Comparison of ENCODE assay signal across 26 cellular contexts in genomic region chr1:247491328-247491727, GRCh38. TPM values are rescaled to one million over a fixed set of nuclear protein-coding genes. Genes with fewer than 3 reads are reported as not detected.
A peak's percentile ranks its signal among the peaks of the same experiment; 100 is the strongest.
DNase-seq lines count a peak whose midpoint lies in the region; ATAC-seq, FAIRE-seq and TF ChIP-seq lines count a peak whose summit lies in the region.
"Had no signal": no experiment of that assay in that cellular context is flagged by ENCODE, and none has a peak within 500 bp of the region (broad histone marks: within the 10 kb centered on the region; RNA-seq: fewer than 3 reads in every experiment).

No MANE protein-coding gene starts in this region.

- H3K9me3 Mint-ChIP-seq in activated CD8-positive, alpha-beta T cell treated with anti-CD3 and anti-CD28 coated beads for 36 hours, result no peaks in the 10 kb centered on the region
- no peaks in the 10 kb centered on the region for H3K9me3 Mint-ChIP-seq in activated CD8-positive, alpha-beta T cell treated with anti-CD3 and anti-CD28 coated beads, Interleukin-2, amount 10 ng/mL, durations not matched to agents 7 days and 5 days (ENCODE audit: insufficient read depth)
- H3K9me3 Mint-ChIP-seq in H9, result no peaks in the 10 kb centered on the region
- H3K9me3 Mint-ChIP-seq: CD4-positive, alpha-beta T cell; CD8-positive, alpha-beta memory T cell had no signal

- H3K14ac ChIP-seq in trophoblast cell (ENCODE audit: low read length) (no peak overlapping the region), H9 (ENCODE audit: insufficient read depth, low read length) (no peak overlapping the region)

- no peak overlapping the region for H3K4me2 ChIP-seq in trophoblast cell (ENCODE audit: low read length)
- no peak overlapping the region for H3K4me2 ChIP-seq in H9 (ENCODE audit: insufficient read depth, insufficient read length, low read length)
- H3K4me2 ChIP-seq: A549; BLaER1 treated with 17β-estradiol and CSF1 and Interleukin-3, amounts not matched to agents 10 nM and 100 nM had no signal

- H3K56ac ChIP-seq in H9 (ENCODE audit: insufficient read length, low read depth, low read length), result no peak overlapping the region

- ATAC-seq in activated CD8-positive, alpha-beta T cell treated with anti-CD3 and anti-CD28 coated beads for 36 hours, result no peak
- no peak for ATAC-seq in activated CD8-positive, alpha-beta T cell treated with anti-CD3 and anti-CD28 coated beads, Interleukin-2, amount 10 ng/mL, durations not matched to agents 7 days and 5 days
- no peak for ATAC-seq in right cardiac atrium
- ATAC-seq: A549, GM12878, HCT116 had no signal

- no peaks in the 10 kb centered on the region for H3K4me1 Mint-ChIP-seq in activated CD8-positive, alpha-beta T cell treated with anti-CD3 and anti-CD28 coated beads for 36 hours (ENCODE audit: low read depth)
- H3K4me1 Mint-ChIP-seq in activated CD8-positive, alpha-beta T cell treated with anti-CD3 and anti-CD28 coated beads, Interleukin-2, amount 10 ng/mL, durations not matched to agents 7 days and 5 days (ENCODE audit: low read depth), result no peaks in the 10 kb centered on the region
- H3K4me1 Mint-ChIP-seq in H9, result peaks cover 0 to 10% of the 10 kb centered on the region in 2 experiments; a peak in 1 of 4 replicates
- H3K4me1 Mint-ChIP-seq: CD8-positive, alpha-beta memory T cell had no signal

- H3K36me3 ChIP-seq in kidney (ENCODE audit: control insufficient read depth in 1 of 2, insufficient read depth in 2 of 2, low read length in 2 of 2) (no peaks in the 10 kb centered on the region), trophoblast cell (ENCODE audit: control insufficient read depth in 1 of 2, insufficient read depth in 2 of 2, low read length in 2 of 2) (no peaks in the 10 kb centered on the region)
- H3K36me3 ChIP-seq: BE2C; BLaER1 treated with 17β-estradiol and CSF1 and Interleukin-3, amounts not matched to agents 10 nM and 100 nM had no signal

- H3K23me2 ChIP-seq in H9 (ENCODE audit: insufficient read length, low read depth, low read length, poor library complexity, severe bottlenecking), result no peaks in the 10 kb centered on the region

- H3K79me1 ChIP-seq in trophoblast cell (ENCODE audit: low read length) (peaks cover 3% of the 10 kb centered on the region), H9 (ENCODE audit: insufficient read depth, low read depth, low read length, poor library complexity, severe bottlenecking) (no peaks in the 10 kb centered on the region)

- H2BK12ac ChIP-seq in trophoblast cell (ENCODE audit: low read length) (peak overlapping the region; percentile 19), H9 (ENCODE audit: insufficient read length, low read depth, low read length) (no peak overlapping the region)

- no peak overlapping the region for H3K27ac ChIP-seq in kidney (ENCODE audit: low read depth in 2 of 2, low read length in 2 of 2)
- H3K27ac ChIP-seq in trophoblast cell (ENCODE audit: low read depth, low read length), result no peak overlapping the region
- no peak overlapping the region for H3K27ac ChIP-seq in H9 (ENCODE audit: insufficient read length, low read depth, low read length)
- H3K27ac ChIP-seq in right cardiac atrium (ENCODE audit: low read length), result no peak overlapping the region
- H3K27ac ChIP-seq: A549; BLaER1 treated with 17β-estradiol and CSF1 and Interleukin-3, amounts not matched to agents 10 nM and 100 nM had no signal

- H3K4me1 ChIP-seq in kidney (ENCODE audit: control insufficient read depth in 1 of 2, insufficient read depth in 1 of 2, low read depth in 1 of 2, low read length in 2 of 2) (no peaks in the 10 kb centered on the region), trophoblast cell (ENCODE audit: control insufficient read depth in 1 of 2, insufficient read depth in 2 of 2, low read length in 2 of 2) (no peaks in the 10 kb centered on the region), H9 (ENCODE audit: insufficient read depth, low read length) (no peaks in the 10 kb centered on the region), right cardiac atrium (ENCODE audit: control insufficient read depth, insufficient read depth, low read length) (no peaks in the 10 kb centered on the region)
- H3K4me1 ChIP-seq: A549, BE2C had no signal

- intact Hi-C loops in activated CD8-positive, alpha-beta T cell treated with anti-CD3 and anti-CD28 coated beads for 36 hours (cut with micrococcal nuclease), result no loop called here
- intact Hi-C loops in kidney (cut with DNase I), result no loop called here
- intact Hi-C loops in right cardiac atrium (cut with DNase I), result no loop called here

- H4K12ac ChIP-seq in trophoblast cell (ENCODE audit: low read depth, low read length), result no peak overlapping the region

- H3K18ac ChIP-seq in trophoblast cell (ENCODE audit: low read length) (no peak overlapping the region), H9 (ENCODE audit: insufficient read length, low read depth, low read length) (no peak overlapping the region)

- H2BK20ac ChIP-seq in H9 (ENCODE audit: low read depth, low read length, poor library complexity, severe bottlenecking), result no peak overlapping the region

- H4K91ac ChIP-seq in trophoblast cell (ENCODE audit: low read depth, low read length), result no peak overlapping the region
- no peak overlapping the region for H4K91ac ChIP-seq in H9 (ENCODE audit: insufficient read length, low read depth, low read length)

- H4K5ac ChIP-seq in H9 (ENCODE audit: insufficient read length, low read depth, low read length), result no peak overlapping the region

- DNase-seq in activated CD8-positive, alpha-beta T cell treated with anti-CD3 and anti-CD28 coated beads for 36 hours, result peak; percentile 2
- no peak for DNase-seq in activated CD8-positive, alpha-beta T cell treated with anti-CD3 and anti-CD28 coated beads, Interleukin-2, amount 10 ng/mL, durations not matched to agents 7 days and 5 days
- DNase-seq in kidney, result peak; percentile 59
- peak in 1 of 2 donors; percentile 39 for DNase-seq in trophoblast cell
- no peak for DNase-seq in H9
- DNase-seq in right cardiac atrium, result no peak
- no peak for DNase-seq in SHP77 treated with DMSO at 0.1 percent for 48 hours (lab: John Stamatoyannopoulos, UW)
- DNase-seq: 8988T; ACHN; AML-193; BE2C; Calu3; CD4-positive, alpha-beta T cell; CD8-positive, alpha-beta memory T cell; COR-L47; DMS79; EL; GDM1; GOT3; H7 had no signal

- H3K4ac ChIP-seq in trophoblast cell (ENCODE audit: low read depth, low read length) (no peak overlapping the region), H9 (ENCODE audit: low read depth, low read length) (no peak overlapping the region)

- no peaks in the 10 kb centered on the region for H3K36me3 Mint-ChIP-seq in activated CD8-positive, alpha-beta T cell treated with anti-CD3 and anti-CD28 coated beads for 36 hours (ENCODE audit: low read depth)
- H3K36me3 Mint-ChIP-seq in activated CD8-positive, alpha-beta T cell treated with anti-CD3 and anti-CD28 coated beads, Interleukin-2, amount 10 ng/mL, durations not matched to agents 7 days and 5 days (ENCODE audit: low read depth), result no peaks in the 10 kb centered on the region
- H3K36me3 Mint-ChIP-seq in H9 (ENCODE audit: insufficient read depth in 1 of 3, low read depth in 3 of 3), result no peaks in the 10 kb centered on the region
- H3K36me3 Mint-ChIP-seq: CD14-positive monocyte; CD8-positive, alpha-beta memory T cell had no signal

- POLR2A ChIA-PET in activated CD8-positive, alpha-beta T cell treated with anti-CD3 and anti-CD28 coated beads for 36 hours (lab: Charles Lee), result no interaction called here
- POLR2A ChIA-PET in activated CD8-positive, alpha-beta T cell treated with anti-CD3 and anti-CD28 coated beads, Interleukin-2, amount 10 ng/mL, durations not matched to agents 7 days and 5 days (lab: Charles Lee), result no interaction called here

- H3K4me3 ChIP-seq in kidney (ENCODE audit: low read length in 2 of 2) (no peak overlapping the region), trophoblast cell (ENCODE audit: low read depth, low read length) (no peak overlapping the region), right cardiac atrium (ENCODE audit: low read length) (no peak overlapping the region)
- H3K4me3 ChIP-seq: A549; BLaER1 treated with 17β-estradiol and CSF1 and Interleukin-3, amounts not matched to agents 10 nM and 100 nM; GM12878 had no signal

- no peak overlapping the region for H3T11ph ChIP-seq in H9 (ENCODE audit: low read length)

- H2BK15ac ChIP-seq in H9 (ENCODE audit: low read depth, low read length), result no peak overlapping the region

- no peak overlapping the region for H3K27ac Mint-ChIP-seq in activated CD8-positive, alpha-beta T cell treated with anti-CD3 and anti-CD28 coated beads for 36 hours
- no peak overlapping the region for H3K27ac Mint-ChIP-seq in activated CD8-positive, alpha-beta T cell treated with anti-CD3 and anti-CD28 coated beads, Interleukin-2, amount 10 ng/mL, durations not matched to agents 7 days and 5 days
- H3K27ac Mint-ChIP-seq in H9, result no peak overlapping the region; a peak in 1 of 7 replicates
- H3K27ac Mint-ChIP-seq: CD4-positive, alpha-beta T cell; CD8-positive, alpha-beta memory T cell had no signal

- H2BK120ac ChIP-seq in trophoblast cell (ENCODE audit: insufficient read depth, low read length, poor library complexity) (no peak overlapping the region), H9 (ENCODE audit: low read depth, low read length, poor library complexity, severe bottlenecking) (no peak overlapping the region)

- H3K9me3 ChIP-seq in kidney (ENCODE audit: control insufficient read depth in 1 of 2, low read length in 2 of 2) (no peaks in the 10 kb centered on the region), trophoblast cell (ENCODE audit: insufficient read depth, low read depth, low read length) (no peaks in the 10 kb centered on the region), H9 (ENCODE audit: control insufficient read depth, low read depth, low read length) (no peaks in the 10 kb centered on the region), right cardiac atrium (ENCODE audit: control insufficient read depth, low read length) (no peaks in the 10 kb centered on the region)
- H3K9me3 ChIP-seq: A549, BE2C had no signal

- peaks cover 25% of the 10 kb centered on the region for H3K27me3 Mint-ChIP-seq in activated CD8-positive, alpha-beta T cell treated with anti-CD3 and anti-CD28 coated beads for 36 hours
- peaks cover 24% of the 10 kb centered on the region for H3K27me3 Mint-ChIP-seq in activated CD8-positive, alpha-beta T cell treated with anti-CD3 and anti-CD28 coated beads, Interleukin-2, amount 10 ng/mL, durations not matched to agents 7 days and 5 days (ENCODE audit: low read depth)
- no peaks in the 10 kb centered on the region for H3K27me3 Mint-ChIP-seq in H9 (ENCODE audit: low read depth)

- H2AK5ac ChIP-seq in trophoblast cell (ENCODE audit: low read length) (peak overlapping the region; percentile 55), H9 (ENCODE audit: insufficient read length, low read length) (no peak overlapping the region)

- H3K79me2 ChIP-seq in trophoblast cell (ENCODE audit: control insufficient read depth, insufficient read depth, low read length, poor library complexity) (no peaks in the 10 kb centered on the region), H9 (ENCODE audit: insufficient read depth, low read length) (no peaks in the 10 kb centered on the region)

- no peak overlapping the region for H2BK5ac ChIP-seq in trophoblast cell (ENCODE audit: low read depth, low read length, poor library complexity)
- no peak overlapping the region for H2BK5ac ChIP-seq in H9 (ENCODE audit: insufficient read length, low read length)

- CTCF ChIA-PET in activated CD8-positive, alpha-beta T cell treated with anti-CD3 and anti-CD28 coated beads for 36 hours (lab: Charles Lee), result interaction anchor here (8.6 to 8.8 kb wide), 2 partner anchors 101 to 118 kb away, joined by 77 to 93 read pairs; no protein-coding TSS in a partner anchor
- CTCF ChIA-PET in activated CD8-positive, alpha-beta T cell treated with anti-CD3 and anti-CD28 coated beads, Interleukin-2, amount 10 ng/mL, durations not matched to agents 7 days and 5 days (lab: Charles Lee), result interaction anchor here (6.9 kb wide), 1 partner anchor 101 kb away, joined by 62 read pairs; no protein-coding TSS in a partner anchor

- FAIRE-seq in kidney (lab: Jason Lieb, UNC), result no peak
- FAIRE-seq: A549, GM12878, GM18507 had no signal

- no peak overlapping the region for H3K9ac ChIP-seq in kidney (ENCODE audit: low read length in 2 of 2)
- no peak overlapping the region for H3K9ac ChIP-seq in trophoblast cell (ENCODE audit: low read length)
- no peak overlapping the region for H3K9ac ChIP-seq in H9 (ENCODE audit: extremely low read depth, insufficient read length, low read length)
- H3K9ac ChIP-seq: BLaER1 treated with 17β-estradiol and CSF1 and Interleukin-3, amounts not matched to agents 10 nM and 100 nM had no signal

- TF ChIP-seq CTCF in activated CD8-positive, alpha-beta T cell treated with anti-CD3 and anti-CD28 coated beads for 36 hours (IDR thresholded peaks at IDR 0.05), result no peak
- TF ChIP-seq CTCF in kidney (IDR thresholded peaks at IDR 0.05; ENCODE audit: borderline replicate concordance, extremely low read depth, insufficient read depth) (no peak), H9 (conservative IDR thresholded peaks at IDR 0.05) (no peak)

- no peak overlapping the region for H4K8ac ChIP-seq in trophoblast cell (ENCODE audit: low read depth, low read length)
- H4K8ac ChIP-seq in H9 (replicated peaks; ENCODE audit: insufficient read length, low read depth, low read length), result no peak overlapping the region

- no peak overlapping the region for H3K23ac ChIP-seq in trophoblast cell (ENCODE audit: low read length)
- H3K23ac ChIP-seq in H9 (ENCODE audit: insufficient read length, low read depth, low read length), result no peak overlapping the region

- H2AFZ ChIP-seq in trophoblast cell (ENCODE audit: insufficient read depth, low read length, poor library complexity) (no peak overlapping the region), H9 (ENCODE audit: low read length) (no peak overlapping the region)

- H3K27me3 ChIP-seq in trophoblast cell (ENCODE audit: insufficient read depth, low read length), result no peaks in the 10 kb centered on the region
- H3K27me3 ChIP-seq in H9 (ENCODE audit: insufficient read depth, low read length), result no peaks in the 10 kb centered on the region
- no peaks in the 10 kb centered on the region for H3K27me3 ChIP-seq in right cardiac atrium (ENCODE audit: control insufficient read depth, insufficient read depth)
- H3K27me3 ChIP-seq: BLaER1 treated with 17β-estradiol and CSF1 and Interleukin-3, amounts not matched to agents 10 nM and 100 nM had no signal

- no peaks in the 10 kb centered on the region for H4K20me1 ChIP-seq in H9 (ENCODE audit: control insufficient read depth, insufficient read depth, insufficient read length)
- H4K20me1 ChIP-seq: BLaER1 treated with 17β-estradiol and CSF1 and Interleukin-3, amounts not matched to agents 10 nM and 100 nM had no signal

- no CpG with 5 or more reads among the region's 12 CpGs for WGBS in trophoblast cell (ENCODE audit: extremely low coverage, insufficient coverage, insufficient read length)
- WGBS in H9 (ENCODE audit: extremely low coverage, insufficient read length, low lambda C conversion rate), result no CpG with 5 or more reads among the region's 12 CpGs
- WGBS in right cardiac atrium, result 85% methylated on average over 12 of the region's 12 CpGs

- H3K4me3 Mint-ChIP-seq in activated CD8-positive, alpha-beta T cell treated with anti-CD3 and anti-CD28 coated beads for 36 hours, result no peak overlapping the region
- H3K4me3 Mint-ChIP-seq in activated CD8-positive, alpha-beta T cell treated with anti-CD3 and anti-CD28 coated beads, Interleukin-2, amount 10 ng/mL, durations not matched to agents 7 days and 5 days, result no peak overlapping the region
- no peak overlapping the region for H3K4me3 Mint-ChIP-seq in H9
- H3K4me3 Mint-ChIP-seq: CD14-positive monocyte; CD4-positive, alpha-beta T cell; CD8-positive, alpha-beta memory T cell had no signal

RNA-seq across cellular contexts. Expression of gene OR2B11, which starts 33.4 kb away (rescaled TPM):
- total RNA-seq in activated CD8-positive, alpha-beta T cell treated with anti-CD3 and anti-CD28 coated beads for 36 hours, result not detected
- not detected for total RNA-seq in activated CD8-positive, alpha-beta T cell treated with anti-CD3 and anti-CD28 coated beads, Interleukin-2, amount 10 ng/mL, durations not matched to agents 7 days and 5 days
- total RNA-seq in kidney, result not detected
- polyA plus RNA-seq in kidney (ENCODE audit: insufficient read depth, low read depth, low replicate concordance), result not detected
- polyA plus RNA-seq in trophoblast cell (2013), result 0.03 and 0.04 TPM in 2 replicates
- not detected in 2 replicates for total RNA-seq in H9 (2021)
- not detected for total RNA-seq in right cardiac atrium
- polyA plus RNA-seq in right cardiac atrium, result not detected
- total RNA-seq: Calu3; CD4-positive, alpha-beta T cell; CD8-positive, alpha-beta memory T cell; GM12878; H7 had no signal
- polyA plus RNA-seq: A549; CD8-positive, alpha-beta memory T cell had no signal

RNA-seq across cellular contexts. Expression of gene OR2C3, which starts 44.9 kb away (rescaled TPM):
- total RNA-seq in activated CD8-positive, alpha-beta T cell treated with anti-CD3 and anti-CD28 coated beads for 36 hours, result under 1 TPM in 1 of 2 experiments, not detected in 1; 0.02 TPM
- total RNA-seq in activated CD8-positive, alpha-beta T cell treated with anti-CD3 and anti-CD28 coated beads, Interleukin-2, amount 10 ng/mL, durations not matched to agents 7 days and 5 days, result not detected
- total RNA-seq in kidney (0.06 TPM), H9 (2021) (not detected in 2 replicates), right cardiac atrium (under 1 TPM in 2 of 4 donors, not detected in 2; 0.03 TPM)
- polyA plus RNA-seq in kidney (ENCODE audit: insufficient read depth, low read depth, low replicate concordance) (not detected), right cardiac atrium (0.02 TPM)
- not detected in 2 replicates for polyA plus RNA-seq in trophoblast cell (2013)
- total RNA-seq: Calu3; CD4-positive, alpha-beta T cell; CD8-positive, alpha-beta memory T cell; GM12878; H7 had no signal
- polyA plus RNA-seq: A549; CD14-positive monocyte; CD8-positive, alpha-beta memory T cell; GM12878 had no signal

RNA-seq across cellular contexts. Expression of gene GCSAML, which starts 57.6 kb away (rescaled TPM):
- under 1 TPM; 0.16 to 0.27 TPM for total RNA-seq in activated CD8-positive, alpha-beta T cell treated with anti-CD3 and anti-CD28 coated beads for 36 hours
- total RNA-seq in activated CD8-positive, alpha-beta T cell treated with anti-CD3 and anti-CD28 coated beads, Interleukin-2, amount 10 ng/mL, durations not matched to agents 7 days and 5 days, result not detected
- total RNA-seq in kidney (1.8 TPM), H9 (2021) (not detected in 2 replicates), right cardiac atrium (under 1 TPM in 2 of 4 donors, not detected in 2; 0.09 to 0.17 TPM)
- polyA plus RNA-seq in kidney (ENCODE audit: insufficient read depth, low read depth, low replicate concordance) (not detected), right cardiac atrium (not detected)
- polyA plus RNA-seq in trophoblast cell (2013), result 0.12 and 0.18 TPM in 2 replicates
- total RNA-seq: Calu3; CD4-positive, alpha-beta T cell; GM12878; H7 had no signal
- polyA plus RNA-seq: A549; CD8-positive, alpha-beta memory T cell had no signal

Comparison
In these comparisons a context has a peak if more than half of its experiments do, and no peak if none do; other contexts are left out.
1. DNase-seq: peak in activated CD8-positive, alpha-beta T cell treated with anti-CD3 and anti-CD28 coated beads for 36 hours (single experiment) and kidney (single experiment); none in activated CD8-positive, alpha-beta T cell treated with anti-CD3 and anti-CD28 coated beads, Interleukin-2, amount 10 ng/mL, durations not matched to agents 7 days and 5 days (single experiment), H9 (single experiment), right cardiac atrium (0 of 3) and SHP77 treated with DMSO at 0.1 percent for 48 hours (single experiment).